Comparison of ENCODE assay signal across 21 cellular contexts in genomic region chr10:110176626-110177025, GRCh38. TPM values are rescaled to one million over a fixed set of nuclear protein-coding genes. Genes with fewer than 3 reads are reported as not detected.
DNase-seq lines count a peak whose midpoint lies in the region; FAIRE-seq and TF ChIP-seq lines count a peak whose summit lies in the region.
"Had no signal": no experiment of that assay in that cellular context is flagged by ENCODE, and none has a peak within 500 bp of the region (broad histone marks: within the 10 kb centered on the region; RNA-seq: fewer than 3 reads in every experiment).

No MANE protein-coding gene starts in this region.

- H3K4me1 ChIP-seq in H9 (ENCODE audit: insufficient read depth, low read length) (peaks cover 2% of the 10 kb centered on the region; the same call in 1 of the 2 replicates), endothelial cell of umbilical vein (ENCODE audit: control insufficient read depth, extremely low read depth, insufficient read depth, low read length) (peaks cover 14% of the 10 kb centered on the region), neuronal stem cell (ENCODE audit: control insufficient read depth in 2 of 2, insufficient read depth in 1 of 2, low read depth in 1 of 2, low read length in 2 of 2) (peaks cover 5 to 8% of the 10 kb centered on the region in 2 donors)

- dilution Hi-C loops in endothelial cell of umbilical vein (cut with MboI; ENCODE audit: extremely low pct_ligation_motif_present, low sequenced_read_pairs): no loop called here

- H3K9me3 Mint-ChIP-seq in CD14-positive monocyte (peaks cover 0 to 5% (median 0%) of the 10 kb centered on the region in 7 donors), H9 (peaks cover 0 to 5% of the 10 kb centered on the region in 2 experiments; a peak in 1 of 5 replicates)
- H3K9me3 Mint-ChIP-seq: activated naive CD8-positive, alpha-beta T cell treated with anti-CD3 and anti-CD28 coated beads for 36 hours; memory B cell had no signal

- H2BK20ac ChIP-seq in H9 (ENCODE audit: low read depth, low read length, poor library complexity, severe bottlenecking): no peak overlapping the region

- H4K20me1 ChIP-seq in H9 (ENCODE audit: control insufficient read depth, insufficient read depth, insufficient read length): no peaks in the 10 kb centered on the region
- H4K20me1 ChIP-seq in endothelial cell of umbilical vein (replicated peaks; ENCODE audit: control insufficient read depth, extremely low read depth, insufficient read depth, low read length): no peaks in the 10 kb centered on the region

- H3K27ac Mint-ChIP-seq in CD14-positive monocyte (no peak overlapping the region), H9 (peak overlapping the region in 1 of 3 experiments; percentile 34; a peak in 1 of 7 replicates)
- H3K27ac Mint-ChIP-seq: activated CD4-positive, alpha-beta T cell treated with anti-CD3 and anti-CD28 coated beads for 36 hours; memory B cell; progenitor cell of endocrine pancreas had no signal

- H2BK12ac ChIP-seq in H9 (ENCODE audit: insufficient read length, low read depth, low read length): no peak overlapping the region
- no peak overlapping the region for H2BK12ac ChIP-seq in neuronal stem cell (ENCODE audit: low read length)

- H3K4me2 ChIP-seq in H9 (ENCODE audit: insufficient read depth, insufficient read length, low read length) (peak overlapping the region; percentile 24), endothelial cell of umbilical vein (ENCODE audit: insufficient read depth, low read length) (peak overlapping the region; percentile 51), neuronal stem cell (ENCODE audit: insufficient read depth, low read length, poor library complexity, severe bottlenecking) (no peak overlapping the region)
- H3K4me2 ChIP-seq: KMS-11 had no signal

- CTCF ChIA-PET in endothelial cell of umbilical vein (lab: Charles Lee): interaction anchor here (0.6 to 1.6 kb wide), 8 partner anchors 9 to 292 kb away, joined by 3 to 5 read pairs (median 4); no protein-coding TSS in a partner anchor

- H3K14ac ChIP-seq in H9 (ENCODE audit: insufficient read depth, low read length): 0 out of 2 replicates have a peak overlapping the region, but pooled peaks have one; percentile 26
- H3K14ac ChIP-seq in neuronal stem cell (ENCODE audit: low read length): no peak overlapping the region

- BruUV-seq in endothelial cell of umbilical vein (replicated peaks; lab: Mats Ljungman, UMichigan): no TSS peak

- H2BK15ac ChIP-seq in H9 (ENCODE audit: low read depth, low read length): no peak overlapping the region
- H2BK15ac ChIP-seq in neuronal stem cell (ENCODE audit: low read length): no peak overlapping the region

- H3K36me3 Mint-ChIP-seq in CD14-positive monocyte: peaks cover 0 to 2% of the 10 kb centered on the region in 2 donors
- peaks cover 0 to 2% (median 0%) of the 10 kb centered on the region in 3 experiments; a peak in 1 of 7 replicates for H3K36me3 Mint-ChIP-seq in H9 (ENCODE audit: insufficient read depth in 1 of 3, low read depth in 3 of 3)
- H3K36me3 Mint-ChIP-seq: activated naive CD8-positive, alpha-beta T cell treated with anti-CD3 and anti-CD28 coated beads for 36 hours had no signal

- FAIRE-seq in endothelial cell of umbilical vein (lab: Jason Lieb, UNC): peak; percentile 12
- FAIRE-seq in GM12892 (lab: Jason Lieb, UNC): no peak
- FAIRE-seq: GM19239 had no signal

- no peak overlapping the region for H4K8ac ChIP-seq in H9 (replicated peaks; ENCODE audit: insufficient read length, low read depth, low read length)
- H4K8ac ChIP-seq in neuronal stem cell (ENCODE audit: low read depth, low read length): no peak overlapping the region

- H3K4me3 ChIP-seq in endothelial cell of umbilical vein (replicated peaks in 1 of 3; ENCODE audit: insufficient read depth in 1 of 3, low read depth in 1 of 3, low read length in 3 of 3): peak overlapping the region in 1 of 3 experiments; percentile 1
- H3K4me3 ChIP-seq in neuronal stem cell (ENCODE audit: low read length in 2 of 2): no peak overlapping the region

- H4K5ac ChIP-seq in H9 (ENCODE audit: insufficient read length, low read depth, low read length): no peak overlapping the region

- no peaks in the 10 kb centered on the region for H3K23me2 ChIP-seq in H9 (ENCODE audit: insufficient read length, low read depth, low read length, poor library complexity, severe bottlenecking)

- POLR2A ChIA-PET in endothelial cell of umbilical vein (lab: Charles Lee): no interaction called here

- WGBS in H9 (ENCODE audit: extremely low coverage, insufficient read length, low lambda C conversion rate): no CpG with 5 or more reads among the region's 7 CpGs
- no CpG with 5 or more reads among the region's 7 CpGs for WGBS in neuronal stem cell (ENCODE audit: extremely low coverage in 2 of 2, insufficient read length in 2 of 2, insufficient replicate concordance in 1 of 2), 2 donors

- H3K18ac ChIP-seq in H9 (ENCODE audit: insufficient read length, low read depth, low read length) (no peak overlapping the region), neuronal stem cell (ENCODE audit: low read length) (no peak overlapping the region)

- H3K9ac ChIP-seq in H9 (ENCODE audit: extremely low read depth, insufficient read length, low read length): no peak overlapping the region
- no peak overlapping the region for H3K9ac ChIP-seq in endothelial cell of umbilical vein (replicated peaks; ENCODE audit: extremely low read depth, insufficient read depth, low read length)
- no peak overlapping the region for H3K9ac ChIP-seq in neuronal stem cell (ENCODE audit: low read depth, low read length, poor library complexity)
- H3K9ac ChIP-seq: KMS-11 had no signal

- TF ChIP-seq POLR2A in endothelial cell of umbilical vein (IDR thresholded peaks at IDR 0.05; ENCODE audit: low read depth, low read length) (no peak), GM12892 (IDR thresholded peaks at IDR 0.05; ENCODE audit: low read depth, low read length) (no peak)

- no peak overlapping the region for H3K27ac ChIP-seq in H9 (ENCODE audit: insufficient read length, low read depth, low read length)
- no peak overlapping the region for H3K27ac ChIP-seq in endothelial cell of umbilical vein (ENCODE audit: insufficient read depth, low read depth, low read length)
- no peak overlapping the region for H3K27ac ChIP-seq in neuronal stem cell (replicated peaks; ENCODE audit: low read length)
- H3K27ac ChIP-seq: KMS-11 had no signal

- H3K36me3 ChIP-seq in endothelial cell of umbilical vein (ENCODE audit: control insufficient read depth in 2 of 2, extremely low read depth in 1 of 2, insufficient read depth in 2 of 2, low read length in 2 of 2) (no peaks in the 10 kb centered on the region), neuronal stem cell (replicated peaks in 1 of 2; ENCODE audit: control insufficient read depth in 2 of 2, insufficient read depth in 2 of 2, low read length in 2 of 2) (no peaks in the 10 kb centered on the region)

- no peaks in the 10 kb centered on the region for H3K9me1 ChIP-seq in endothelial cell of umbilical vein (replicated peaks; ENCODE audit: control insufficient read depth, extremely low read depth, insufficient read depth, low read length)

- H3K9me3 ChIP-seq in H9 (ENCODE audit: control insufficient read depth, low read depth, low read length) (no peaks in the 10 kb centered on the region), endothelial cell of umbilical vein (replicated peaks; ENCODE audit: control insufficient read depth, insufficient read depth, low read length) (no peaks in the 10 kb centered on the region), neuronal stem cell (replicated peaks in 1 of 2; ENCODE audit: control insufficient read depth in 2 of 2, insufficient read depth in 1 of 2, low read depth in 1 of 2, low read length in 2 of 2) (no peaks in the 10 kb centered on the region)

- H3K4me1 Mint-ChIP-seq in CD14-positive monocyte (peaks cover 11% of the 10 kb centered on the region), H9 (peaks cover 32 to 35% of the 10 kb centered on the region in 2 experiments)
- H3K4me1 Mint-ChIP-seq: activated CD4-positive, alpha-beta T cell treated with anti-CD3 and anti-CD28 coated beads for 36 hours had no signal

- H3K79me2 ChIP-seq in H9 (ENCODE audit: insufficient read depth, low read length) (no peaks in the 10 kb centered on the region), endothelial cell of umbilical vein (ENCODE audit: control insufficient read depth, insufficient read depth, low read length) (no peaks in the 10 kb centered on the region)

- H3K79me1 ChIP-seq in H9 (ENCODE audit: insufficient read depth, low read depth, low read length, poor library complexity, severe bottlenecking): no peaks in the 10 kb centered on the region
- H3K79me1 ChIP-seq in neuronal stem cell (ENCODE audit: low read depth, low read length): no peaks in the 10 kb centered on the region

- H4K91ac ChIP-seq in H9 (ENCODE audit: insufficient read length, low read depth, low read length): no peak overlapping the region
- H4K91ac ChIP-seq in neuronal stem cell (ENCODE audit: low read depth, low read length, poor library complexity): no peak overlapping the region

- H2AK5ac ChIP-seq in H9 (ENCODE audit: insufficient read length, low read length) (no peak overlapping the region), neuronal stem cell (ENCODE audit: low read depth, low read length) (no peak overlapping the region)

- intact Hi-C loops in CD14-positive monocyte (cut with micrococcal nuclease) (no loop called here), endothelial cell of umbilical vein (cut with micrococcal nuclease) (no loop called here)

- H2BK5ac ChIP-seq in H9 (ENCODE audit: insufficient read length, low read length): no peak overlapping the region
- H2BK5ac ChIP-seq in neuronal stem cell (ENCODE audit: low read length): no peak overlapping the region

- H3K27me3 ChIP-seq in H9 (ENCODE audit: insufficient read depth, low read length) (peaks cover 29% of the 10 kb centered on the region), endothelial cell of umbilical vein (ENCODE audit: control insufficient read depth in 2 of 2, insufficient read depth in 2 of 2, low read length in 2 of 2) (peaks cover 0 to 3% of the 10 kb centered on the region in 2 experiments), neuronal stem cell (ENCODE audit: control insufficient read depth in 3 of 3, insufficient read depth in 3 of 3, low read depth in 1 of 3, low read length in 3 of 3) (peaks cover 0 to 14% (median 0%) of the 10 kb centered on the region in 3 experiments)

- no peak overlapping the region for H3K56ac ChIP-seq in H9 (ENCODE audit: insufficient read length, low read depth, low read length)

- H3T11ph ChIP-seq in H9 (ENCODE audit: low read length): no peak overlapping the region

- H3K4me3 Mint-ChIP-seq in CD14-positive monocyte (peak overlapping the region; percentile 53 to 89), H9 (no peak overlapping the region; a peak in 1 of 5 replicates)
- H3K4me3 Mint-ChIP-seq: activated CD4-positive, alpha-beta T cell treated with anti-CD3 and anti-CD28 coated beads for 36 hours; activated naive CD8-positive, alpha-beta T cell treated with anti-CD3 and anti-CD28 coated beads for 36 hours; memory B cell had no signal

- H2AFZ ChIP-seq in H9 (ENCODE audit: low read length): no peak overlapping the region
- peak overlapping the region; percentile 91 for H2AFZ ChIP-seq in endothelial cell of umbilical vein (ENCODE audit: low read depth, low read length)
- H2AFZ ChIP-seq in neuronal stem cell (ENCODE audit: low read length): peak overlapping the region; percentile 56

- DNase-seq in CD14-positive monocyte (ENCODE audit: low spot score) (no peak), H9 (no peak), endothelial cell of umbilical vein (ENCODE audit: low read depth, low spot score) (no peak), neuronal stem cell (ENCODE audit: low spot score) (no peak), nucleus accumbens (lab: John Stamatoyannopoulos, UW) (no peak), kidney glomerular epithelial cell (lab: John Stamatoyannopoulos, UW) (no peak), GM12892 (ENCODE audit: insufficient read length) (no peak)
- DNase-seq in activated CD4-positive, alpha-beta T cell treated with anti-CD3 and anti-CD28 coated beads, Interleukin-2, amount 50 U/mL, for 4 hours: no peak
- DNase-seq: activated CD4-positive, alpha-beta T cell treated with anti-CD3 and anti-CD28 coated beads for 36 hours; activated effector memory CD4-positive, alpha-beta T cell treated with anti-CD3 and anti-CD28 coated beads, Interleukin-2, amount 50 U/mL, for 16 hours; activated naive CD8-positive, alpha-beta T cell treated with anti-CD3 and anti-CD28 coated beads for 36 hours; activated T-cell treated with anti-CD3 and anti-CD28 coated beads, Interleukin-2, amount 50 U/mL, for 1 hour; DMS153; HCEC 1CT; NCI-H1436 treated with DMSO at 0.1 percent for 48 hours; stimulated activated naive CD8-positive, alpha-beta T cell treated with anti-CD3 and anti-CD28 coated beads, Interleukin-15, Interleukin-2, amounts not matched to agents 100 U/mL and 50 U/mL, for 24 hours; T-helper 2 cell had no signal

- H3K4ac ChIP-seq in H9 (ENCODE audit: low read depth, low read length) (no peak overlapping the region), neuronal stem cell (ENCODE audit: low read length) (no peak overlapping the region)

- peaks cover 5 to 15% (median 13%) of the 10 kb centered on the region in 3 donors for H3K27me3 Mint-ChIP-seq in CD14-positive monocyte (ENCODE audit: low read depth in 3 of 3)
- peaks cover 89% of the 10 kb centered on the region for H3K27me3 Mint-ChIP-seq in H9 (ENCODE audit: low read depth)

- no peak overlapping the region for H3K23ac ChIP-seq in H9 (ENCODE audit: insufficient read length, low read depth, low read length)
- H3K23ac ChIP-seq in neuronal stem cell (ENCODE audit: low read depth, low read length, poor library complexity): no peak overlapping the region

- TF ChIP-seq CTCF in CD14-positive monocyte (IDR thresholded peaks at IDR 0.05) (no peak), H9 (conservative IDR thresholded peaks at IDR 0.05) (no peak), endothelial cell of umbilical vein (IDR thresholded peaks at IDR 0.05; ENCODE audit: extremely low read depth in 1 of 2, insufficient read depth in 1 of 2, low read depth in 1 of 2, low read length in 2 of 2) (no peak)

- no peak overlapping the region for H2BK120ac ChIP-seq in H9 (ENCODE audit: low read depth, low read length, poor library complexity, severe bottlenecking)
- H2BK120ac ChIP-seq in neuronal stem cell (ENCODE audit: low read depth, low read length): no peak overlapping the region

RNA-seq across cellular contexts. Expression of gene MXI1, which starts 30.8 kb away (rescaled TPM):
- polyA plus RNA-seq in CD14-positive monocyte (10 to 100 TPM; 21.6 to 25.7 TPM), endothelial cell of umbilical vein (2.7 and 3.0 TPM in 2 replicates)
- total RNA-seq in H9 (2021) (5.6 TPM in 2 replicates), endothelial cell of umbilical vein (4.7 and 8.5 TPM in 2 replicates)
- polyA plus RNA-seq in endothelial cell of umbilical vein (2011; cell fraction: cytosol; rRNA removed): 2.6 and 3.6 TPM in 2 replicates
- polyA plus RNA-seq in endothelial cell of umbilical vein (2011; cell fraction: nucleus; rRNA removed): 3.0 and 3.2 TPM in 2 replicates
- 5.5 and 8.6 TPM in 2 replicates for polyA plus RNA-seq in endothelial cell of umbilical vein (2012)
- polyA minus RNA-seq in endothelial cell of umbilical vein: 3.1 and 4.5 TPM in 2 replicates
- polyA minus RNA-seq in endothelial cell of umbilical vein (2011; cell fraction: cytosol; rRNA and poly(A)+ RNA removed): 17.6 TPM
- 1.7 and 2.4 TPM in 2 replicates for polyA minus RNA-seq in endothelial cell of umbilical vein (2011; cell fraction: nucleus; rRNA and poly(A)+ RNA removed)
- 17.4 TPM for polyA plus RNA-seq in neuronal stem cell (2013, experiment 1 of 2)
- polyA plus RNA-seq in neuronal stem cell (2013, experiment 2 of 2): 18.5 TPM
- 16.5 TPM for polyA plus RNA-seq in GM12892 (2012; ENCODE audit: missing spikeins)

Comparison
In these comparisons a context has a peak if more than half of its experiments do, and no peak if none do; other contexts are left out.
1. H3K4me3 Mint-ChIP-seq: peak in CD14-positive monocyte (2 of 2); none in H9 (0 of 2).